In the genomic region with DNA sequence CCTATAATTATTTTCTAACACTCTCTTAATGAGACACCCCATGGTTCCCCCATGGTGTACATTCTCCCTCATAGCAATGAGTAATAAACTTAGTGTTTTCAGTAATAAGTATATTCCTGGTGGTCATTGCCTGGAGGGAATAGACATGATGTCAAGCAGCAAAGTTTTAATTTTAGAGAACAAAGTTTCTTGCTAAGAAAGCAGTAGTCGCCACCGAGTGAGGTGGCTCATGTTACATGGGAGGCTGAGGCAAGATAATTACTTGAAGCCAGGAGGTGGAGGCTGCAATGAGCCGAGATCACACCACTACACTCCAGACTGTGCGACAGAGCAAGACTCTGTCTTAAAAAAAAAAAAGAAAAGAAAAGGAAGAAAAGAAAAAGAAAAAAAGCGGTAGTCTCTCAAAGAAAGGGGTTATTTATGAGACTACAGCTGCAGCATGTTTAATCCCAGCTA, we compare ENCODE assay signal across 24 cellular contexts. TPM values are rescaled to one million over a fixed set of nuclear protein-coding genes. Genes with fewer than 3 reads are reported as not detected.
DNase-seq lines count a peak whose midpoint lies in the region; ATAC-seq, FAIRE-seq and TF ChIP-seq lines count a peak whose summit lies in the region.
"Had no signal": no experiment of that assay in that cellular context is flagged by ENCODE, and none has a peak within 500 bp of the region (broad histone marks: within the 10 kb centered on the region; RNA-seq: fewer than 3 reads in every experiment).

No MANE protein-coding gene starts in this region.

- TF ChIP-seq RAD21 in K562 (CRISPR knock-in tag; conservative IDR thresholded peaks at IDR 0.05 in 1 of 2, IDR thresholded peaks at IDR 0.05 in 1 of 2): no peak

- H3K23ac ChIP-seq in neuronal stem cell (ENCODE audit: low read depth, low read length, poor library complexity): no peak overlapping the region

- H3K4ac ChIP-seq in neuronal stem cell (ENCODE audit: low read length): no peak overlapping the region

- H3K14ac ChIP-seq in neuronal stem cell (ENCODE audit: low read length): no peak overlapping the region

- BruUV-seq in K562 (replicated peaks; lab: Mats Ljungman, UMichigan): no TSS peak

- POLR2A ChIA-PET in K562 (lab: Yijun Ruan, JAX): interaction anchor here (0.6 to 1.8 kb wide), 7 partner anchors 11 to 309 kb away, joined by 3 to 6 read pairs (median 3); a partner anchor contains a TSS

- H2AFZ ChIP-seq in K562 (ENCODE audit: low read depth, low read length) (peak overlapping the region; percentile 88), neuronal stem cell (ENCODE audit: low read length) (peak overlapping the region; percentile 64)

- 3% methylated on average over 5 of the region's 5 CpGs for WGBS in K562 (ENCODE audit: insufficient coverage, low coverage, missing lambda C conversion rate)
- no CpG with 5 or more reads among the region's 5 CpGs for WGBS in neuronal stem cell (ENCODE audit: extremely low coverage in 2 of 2, insufficient read length in 2 of 2, insufficient replicate concordance in 1 of 2), 2 donors

- H3K9me3 ChIP-seq in K562 (replicated peaks; ENCODE audit: control insufficient read depth, insufficient read depth, low read depth, low read length): no peaks in the 10 kb centered on the region
- H3K9me3 ChIP-seq in neuronal stem cell (replicated peaks in 1 of 2; ENCODE audit: control insufficient read depth in 2 of 2, insufficient read depth in 1 of 2, low read depth in 1 of 2, low read length in 2 of 2): no peaks in the 10 kb centered on the region
- H3K9me3 ChIP-seq: ascending aorta, gastroesophageal sphincter, sigmoid colon had no signal

- H3K36me3 ChIP-seq in K562 (ENCODE audit: control insufficient read depth, insufficient read depth, low read length) (peaks cover 12% of the 10 kb centered on the region; the same call in 2 of the 3 replicates), neuronal stem cell (replicated peaks in 1 of 2; ENCODE audit: control insufficient read depth in 2 of 2, insufficient read depth in 2 of 2, low read length in 2 of 2) (peaks cover 0 to 10% of the 10 kb centered on the region in 2 donors)
- H3K36me3 ChIP-seq: ascending aorta had no signal

- no peak overlapping the region for H4K8ac ChIP-seq in neuronal stem cell (ENCODE audit: low read depth, low read length)

- H3K4me1 ChIP-seq in K562 (replicated peaks in 1 of 2; ENCODE audit: control insufficient read depth in 2 of 2, insufficient read depth in 2 of 2, low read length in 2 of 2): peaks cover 30 to 33% of the 10 kb centered on the region in 2 experiments
- peaks cover 0 to 4% of the 10 kb centered on the region in 2 donors for H3K4me1 ChIP-seq in neuronal stem cell (ENCODE audit: control insufficient read depth in 2 of 2, insufficient read depth in 1 of 2, low read depth in 1 of 2, low read length in 2 of 2)

- peak; percentile 19; the same call in 2 of the 3 replicates for ATAC-seq in K562
- no peak for ATAC-seq in esophagus mucosa
- ATAC-seq in HG03521 (IDR thresholded peaks at IDR 0.05; ENCODE audit: unreplicated experiment): no peak
- ATAC-seq: activated naive CD4-positive, alpha-beta T cell treated with anti-CD3 and anti-CD28 coated beads, Interleukin-2, amount 50 U/mL, for 72 hours; CD8-positive, alpha-beta T cell; gastroesophageal sphincter had no signal

- H2BK120ac ChIP-seq in neuronal stem cell (ENCODE audit: low read depth, low read length): no peak overlapping the region

- no peak for TF ChIP-seq EP300 in K562 (IDR thresholded peaks at IDR 0.05; ENCODE audit: low read length)

- peaks cover 3% of the 10 kb centered on the region for H3K9me1 ChIP-seq in K562 (ENCODE audit: control insufficient read depth, insufficient read depth, low read length)

- H2BK5ac ChIP-seq in neuronal stem cell (ENCODE audit: low read length): no peak overlapping the region

- peak overlapping the region; percentile 62 for H3K27ac ChIP-seq in K562 (ENCODE audit: extremely low read depth, low read depth, low read length)
- no peak overlapping the region for H3K27ac ChIP-seq in neuronal stem cell (replicated peaks; ENCODE audit: low read length)
- H3K27ac ChIP-seq: ascending aorta, gastroesophageal sphincter, sigmoid colon had no signal

- TF ChIP-seq CTCF in K562 (IDR thresholded peaks at IDR 0.05 in 2 of 3, conservative IDR thresholded peaks at IDR 0.05 in 1 of 3; ENCODE audit: insufficient read depth in 2 of 3, low read depth in 1 of 3, low read length in 3 of 3): 0 out of 6 replicates have a peak, but pooled peaks of 1 of the 3 experiments have one; percentile 1

- FAIRE-seq in K562 (lab: Jason Lieb, UNC): no peak
- FAIRE-seq: GM18507, kidney had no signal

- H2BK12ac ChIP-seq in neuronal stem cell (ENCODE audit: low read length): no peak overlapping the region

- no peaks in the 10 kb centered on the region for H3K79me1 ChIP-seq in neuronal stem cell (ENCODE audit: low read depth, low read length)

- H4K20me1 ChIP-seq in K562 (replicated peaks; ENCODE audit: control insufficient read depth, insufficient read depth, low read length): no peaks in the 10 kb centered on the region

- no peak overlapping the region for H2BK15ac ChIP-seq in neuronal stem cell (ENCODE audit: low read length)

- peaks cover 23% of the 10 kb centered on the region for H3K79me2 ChIP-seq in K562 (ENCODE audit: control insufficient read depth, insufficient read depth, low read length)

- DNase-seq in ELR (ENCODE audit: low read depth): peak; percentile 10
- peak; percentile 7 for DNase-seq in M059J (ENCODE audit: low read depth)
- peak in 1 of 4 experiments; percentile 79 for DNase-seq in K562 (ENCODE audit: extremely low read depth in 1 of 4, low spot score in 3 of 4)
- no peak for DNase-seq in neuronal stem cell (ENCODE audit: low spot score)
- DNase-seq in SW480 (ENCODE audit: low spot score): no peak
- DNase-seq: activated CD4-positive, CD25-positive, alpha-beta regulatory T cell treated with anti-CD3 and anti-CD28 coated beads, Interleukin-2, amount 50 U/mL, for 72 hours; activated CD8-positive, alpha-beta memory T cell treated with anti-CD3 and anti-CD28 coated beads for 24 hours; activated T-cell treated with anti-CD3 and anti-CD28 coated beads, Interleukin-2, amount 50 U/mL, for 48 hours; CD8-positive, alpha-beta T cell; effector CD4-positive, alpha-beta T cell; erythroblast; IMR-90; kidney; NCI-H1694; NCI-H345; RPMI8226; sigmoid colon had no signal

- no peak; the same call in 1 of the 2 replicates for TF ChIP-seq POLR2A in K562 (conservative IDR thresholded peaks at IDR 0.05)

- H2AK5ac ChIP-seq in neuronal stem cell (ENCODE audit: low read depth, low read length): no peak overlapping the region

- H3K4me3 ChIP-seq in K562 (no peak overlapping the region), neuronal stem cell (ENCODE audit: low read length in 2 of 2) (no peak overlapping the region)
- H3K4me3 ChIP-seq: ascending aorta, gastroesophageal sphincter, lung, sigmoid colon had no signal

- no peak overlapping the region for H3K18ac ChIP-seq in neuronal stem cell (ENCODE audit: low read length)

- no peaks in the 10 kb centered on the region for H3K27me3 ChIP-seq in K562 (ENCODE audit: control insufficient read depth in 2 of 2, insufficient read depth in 2 of 2, low read length in 2 of 2)
- no peaks in the 10 kb centered on the region for H3K27me3 ChIP-seq in neuronal stem cell (ENCODE audit: control insufficient read depth in 3 of 3, insufficient read depth in 3 of 3, low read depth in 1 of 3, low read length in 3 of 3)
- H3K27me3 ChIP-seq: ascending aorta, sigmoid colon had no signal

- H3K9ac ChIP-seq in K562 (ENCODE audit: insufficient read depth in 1 of 2, low read depth in 2 of 2, low read length in 2 of 2): peak overlapping the region in 1 of 2 experiments; percentile 53; a peak in 2 of 4 replicates
- no peak overlapping the region for H3K9ac ChIP-seq in neuronal stem cell (ENCODE audit: low read depth, low read length, poor library complexity)

- CTCF ChIA-PET in K562 (lab: Yijun Ruan, JAX; ENCODE audit: low intra/inter-chr PET ratio): interaction anchor here (0.6 kb wide), 1 partner anchor 76 kb away, joined by 3 read pairs; no protein-coding TSS in a partner anchor

- intact Hi-C loops in K562 (cut with micrococcal nuclease): no loop called here

- H4K91ac ChIP-seq in neuronal stem cell (ENCODE audit: low read depth, low read length, poor library complexity): no peak overlapping the region

- in situ Hi-C loops in K562 (cut with MboI): loop anchor here (5.0 kb wide), 1 partner anchor 271 kb away; no protein-coding TSS in a partner anchor

- H3K4me2 ChIP-seq in K562 (ENCODE audit: insufficient read depth, low read length): peak overlapping the region; percentile 49
- no peak overlapping the region for H3K4me2 ChIP-seq in neuronal stem cell (ENCODE audit: insufficient read depth, low read length, poor library complexity, severe bottlenecking)

RNA-seq across cellular contexts. Expression of a gene that starts 2.4 kb away (rescaled TPM):
- 20.4 and 24.5 TPM in 2 replicates for total RNA-seq in M059J (2014; rRNA removed; shearing (Covaris generic))
- total RNA-seq in K562 (2011; cell fraction: chromatin; rRNA removed; ENCODE audit: low replicate concordance): 150 and 300 TPM in 2 replicates
- total RNA-seq in K562 (2011; cell fraction: nucleolus; rRNA removed): 278 and 303 TPM in 2 replicates
- total RNA-seq in K562 (2011; cell fraction: nucleoplasm; rRNA removed): 246 and 254 TPM in 2 replicates
- total RNA-seq in K562 (2014; rRNA removed) (76.9 and 81.2 TPM in 2 replicates), K562 (2014; rRNA removed; fragmentation: Illumina TruSeq; extraction: Trizol) (70.8 and 83.3 TPM in 2 replicates), K562 (2015; rRNA removed; fragmentation: Illumina TruSeq; extraction: Trizol) (79.4 and 82.9 TPM in 2 replicates), K562 (2021) (76.9 and 77.0 TPM in 2 replicates), esophagus mucosa (20.9 TPM)
- polyA plus RNA-seq in K562 (2011; rRNA removed) (166 and 198 TPM in 2 replicates), K562 (2014; fragmentation: Illumina TruSeq; extraction: Trizol) (77.7 and 80.1 TPM in 2 replicates), K562 (2014; fragmentation: Nextera tagmentation; extraction: Ambion mirVana) (100 to 1,000 TPM in 1 of 2 experiments, 10 to 100 TPM in 1; 86.1 to 136 TPM), K562 (2014; rRNA removed) (104 and 123 TPM in 2 replicates)
- 146 and 171 TPM in 2 replicates for polyA plus RNA-seq in K562 (2011; cell fraction: cytosol; rRNA removed)
- 119 and 128 TPM in 2 replicates for polyA plus RNA-seq in K562 (2011; cell fraction: nucleus; rRNA removed)
- 60.3 and 72.1 TPM in 2 replicates for polyA plus RNA-seq in K562 (2012)
- 111 and 112 TPM in 2 replicates for polyA minus RNA-seq in K562 (2011; rRNA and poly(A)+ RNA removed)
- polyA minus RNA-seq in K562 (2011; cell fraction: cytosol; rRNA and poly(A)+ RNA removed): 39.2 and 49.7 TPM in 2 replicates
- polyA minus RNA-seq in K562 (2011; cell fraction: nucleus; rRNA and poly(A)+ RNA removed): 104 and 153 TPM in 2 replicates
- polyA plus RNA-seq in neuronal stem cell (2013, experiment 1 of 2): 29.8 TPM
- 29.9 TPM for polyA plus RNA-seq in neuronal stem cell (2013, experiment 2 of 2)

RNA-seq across cellular contexts. Expression of a gene that starts 40.2 kb away (rescaled TPM):
- 26.2 and 40.1 TPM in 2 replicates for total RNA-seq in M059J (2014; rRNA removed; shearing (Covaris generic))
- 248 and 515 TPM in 2 replicates for total RNA-seq in K562 (2011; cell fraction: chromatin; rRNA removed; ENCODE audit: low replicate concordance)
- total RNA-seq in K562 (2011; cell fraction: nucleolus; rRNA removed): 301 and 313 TPM in 2 replicates
- 253 and 254 TPM in 2 replicates for total RNA-seq in K562 (2011; cell fraction: nucleoplasm; rRNA removed)
- total RNA-seq in K562 (2014; rRNA removed) (60.7 and 87.6 TPM in 2 replicates), K562 (2014; rRNA removed; fragmentation: Illumina TruSeq; extraction: Trizol) (29.7 and 37.8 TPM in 2 replicates), K562 (2015; rRNA removed; fragmentation: Illumina TruSeq; extraction: Trizol) (34.6 and 36.5 TPM in 2 replicates), K562 (2021) (97.1 and 104 TPM in 2 replicates), esophagus mucosa (59.8 TPM)
- polyA plus RNA-seq in K562 (2011; rRNA removed) (31.3 and 55.8 TPM in 2 replicates), K562 (2014; fragmentation: Illumina TruSeq; extraction: Trizol) (48.2 and 61.1 TPM in 2 replicates), K562 (2014; fragmentation: Nextera tagmentation; extraction: Ambion mirVana) (1 to 10 TPM; 2.6 to 3.2 TPM), K562 (2014; rRNA removed) (43.7 and 47.9 TPM in 2 replicates)
- polyA plus RNA-seq in K562 (2011; cell fraction: cytosol; rRNA removed): 39.6 and 62.6 TPM in 2 replicates
- 124 and 159 TPM in 2 replicates for polyA plus RNA-seq in K562 (2011; cell fraction: nucleus; rRNA removed)
- 68.9 and 85.0 TPM in 2 replicates for polyA plus RNA-seq in K562 (2012)
- 74.0 and 80.8 TPM in 2 replicates for polyA minus RNA-seq in K562 (2011; rRNA and poly(A)+ RNA removed)
- polyA minus RNA-seq in K562 (2011; cell fraction: cytosol; rRNA and poly(A)+ RNA removed): 83.2 and 91.7 TPM in 2 replicates
- 53.2 and 90.0 TPM in 2 replicates for polyA minus RNA-seq in K562 (2011; cell fraction: nucleus; rRNA and poly(A)+ RNA removed)
- polyA plus RNA-seq in neuronal stem cell (2013, experiment 1 of 2): 48.0 TPM
- polyA plus RNA-seq in neuronal stem cell (2013, experiment 2 of 2): 48.5 TPM

Comparison
In these comparisons a context has a peak if more than half of its experiments do, and no peak if none do; other contexts are left out.
1. DNase-seq: peak in ELR (single experiment) and M059J (single experiment); none in neuronal stem cell (single experiment) and SW480 (single experiment).